In genomic region chr7:30692438-30692837, GRCh38 we compare ENCODE assay signal across 1 cellular context.
TF ChIP-seq lines count a peak whose summit lies in the region.

No MANE protein-coding gene starts in this region.

TF ChIP-seq in K562, 482 proteins besides CTCF, POLR2A, EP300 and RAD21:
- TF ChIP-seq CCNT2 (IDR thresholded peaks at IDR 0.05; ENCODE audit: borderline replicate concordance, extremely low read depth, insufficient read length, low read depth, low read length) (no peak), RBM25 (IDR thresholded peaks at IDR 0.05; ENCODE audit: low read depth, low read length, severe bottlenecking) (peak; percentile 35)
